8 cellular contexts compared by ENCODE assay signal in the genomic region with DNA sequence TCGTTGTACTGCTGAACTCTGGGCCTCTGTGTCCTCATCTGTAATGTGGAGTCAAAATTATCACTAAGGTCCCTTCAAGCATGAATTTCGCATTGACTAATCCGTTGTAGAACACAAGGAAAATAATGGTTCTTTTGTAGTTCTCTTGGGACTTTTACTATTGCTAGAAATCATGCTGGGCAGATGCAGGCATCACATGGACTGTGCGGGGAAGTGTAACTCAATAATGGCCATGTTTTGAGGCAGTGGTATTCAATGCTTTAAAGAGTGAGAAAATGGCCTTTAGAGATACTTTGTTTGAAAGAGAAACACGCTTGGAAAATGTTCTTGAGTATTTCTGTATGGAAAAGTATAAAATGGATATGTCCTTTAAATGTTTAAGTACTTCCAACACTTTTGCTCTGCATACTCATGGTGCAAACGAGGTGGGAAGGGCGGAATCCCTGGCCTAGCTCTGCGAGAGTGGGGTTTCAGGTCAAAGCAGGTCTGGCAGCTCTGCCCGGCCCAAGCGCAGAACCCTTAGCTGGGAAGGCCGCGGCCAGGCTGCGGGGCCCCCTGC.
DNase-seq lines count a peak whose midpoint lies in the region; ATAC-seq, FAIRE-seq and TF ChIP-seq lines count a peak whose summit lies in the region.

No MANE protein-coding gene starts in this region.

- 0 out of 2 replicates have a peak overlapping the region, but pooled peaks have one; percentile 28 for H4K8ac ChIP-seq in H1 (ENCODE audit: extremely low read depth, insufficient read depth, low read length)

- WGBS in H1 (ENCODE audit: extremely low coverage in 1 of 2, insufficient coverage in 1 of 2, insufficient read length in 1 of 2, insufficient replicate concordance in 2 of 2, low coverage in 1 of 2, low lambda C conversion rate in 2 of 2, missing lambda C conversion rate in 1 of 2), 2 experiments: 43% methylated on average over 13 of the region's 13 CpGs; no CpG with 5 or more reads in 1 of the 2 experiments

- no peak overlapping the region for H4K91ac ChIP-seq in H1 (replicated peaks; ENCODE audit: insufficient read length, low read length)

- H3K36me3 ChIP-seq in Caco-2 (ENCODE audit: control insufficient read depth, insufficient read depth, low read length) (no peaks in the 10 kb centered on the region), HUES6 (ENCODE audit: control insufficient read depth, insufficient read depth, low read length) (no peaks in the 10 kb centered on the region), H1 (ENCODE audit: control insufficient read depth in 2 of 4, insufficient read depth in 4 of 4, low read length in 3 of 4) (no peaks in the 10 kb centered on the region), neural progenitor cell (no peaks in the 10 kb centered on the region)

- H2AFZ ChIP-seq in H1 (ENCODE audit: low read length): peak overlapping the region; percentile 27; the same call in 1 of the 2 replicates
- H2AFZ ChIP-seq in neural progenitor cell (replicated peaks): peak overlapping the region; percentile 96

- H3K36me3 Mint-ChIP-seq in Caco-2 (ENCODE audit: insufficient read depth, unreplicated experiment) (peaks cover 6% of the 10 kb centered on the region), neural progenitor cell (no peaks in the 10 kb centered on the region)

- no peaks in the 10 kb centered on the region for H3K79me1 ChIP-seq in H1 (ENCODE audit: low read depth, low read length)

- no peak overlapping the region for H2BK12ac ChIP-seq in H1 (ENCODE audit: low read depth, low read length)

- peak overlapping the region; percentile 78 for H3K4me3 ChIP-seq in Caco-2 (ENCODE audit: low read depth, low read length)
- peak overlapping the region; percentile 91 for H3K4me3 ChIP-seq in HUES6 (ENCODE audit: low read depth, low read length)
- peak overlapping the region; percentile 37 to 80 (median 62) for H3K4me3 ChIP-seq in H1 (ENCODE audit: extremely low read depth in 1 of 4, insufficient read depth in 2 of 4, low read depth in 3 of 4, low read length in 4 of 4)
- peak overlapping the region; percentile 65 for H3K4me3 ChIP-seq in neural progenitor cell

- H2BK120ac ChIP-seq in H1 (replicated peaks; ENCODE audit: low read depth, low read length): no peak overlapping the region

- no peak overlapping the region for H2AK5ac ChIP-seq in H1 (ENCODE audit: low read depth, low read length)

- POLR2A ChIA-PET in Caco-2 (lab: Charles Lee): interaction anchor here (0.7 kb wide), 1 partner anchor 9 kb away, joined by 3 read pairs; no protein-coding TSS in a partner anchor
- POLR2A ChIA-PET in H1 (lab: Charles Lee; ENCODE audit: partially characterized antibody): interaction anchor here (0.6 to 1.9 kb wide), 3 partner anchors 15 to 417 kb away, joined by 3 to 4 read pairs (median 3); partner anchors contain the start of gene OSGEPL1

- H3K4me2 ChIP-seq in H1 (ENCODE audit: insufficient read depth in 1 of 2, low read depth in 2 of 2, low read length in 2 of 2) (peak overlapping the region; percentile 60 to 69; a peak in 3 of 4 replicates), neural progenitor cell (peak overlapping the region; percentile 76)

- TF ChIP-seq POLR2A in H1 (IDR thresholded peaks at IDR 0.05; ENCODE audit: control extremely low read depth in 1 of 2, low read depth in 2 of 2, low read length in 2 of 2): no peak

- CTCF ChIA-PET in Caco-2 (lab: Charles Lee): interaction anchor here (0.7 to 1.4 kb wide), 13 partner anchors 8 to 417 kb away, joined by 3 to 20 read pairs (median 4); partner anchors contain the start of genes HIBCH and OSGEPL1
- CTCF ChIA-PET in H1 (lab: Charles Lee; ENCODE audit: partially characterized antibody): interaction anchor here (0.5 to 3.4 kb wide), 21 partner anchors 9 to 1537 kb away, joined by 3 to 16 read pairs (median 4); no protein-coding TSS in a partner anchor

- H3K27me3 ChIP-seq in Caco-2 (replicated peaks; ENCODE audit: control insufficient read depth, insufficient read depth, low read length): no peaks in the 10 kb centered on the region
- H3K27me3 ChIP-seq in HUES6 (ENCODE audit: control insufficient read depth, insufficient read depth, low read length): peaks cover 24% of the 10 kb centered on the region
- peaks cover 0 to 8% (median 4%) of the 10 kb centered on the region in 4 experiments; a peak in 4 of 7 replicates for H3K27me3 ChIP-seq in H1 (replicated peaks in 1 of 4; ENCODE audit: control insufficient read depth in 3 of 4, extremely low read depth in 1 of 4, insufficient read depth in 3 of 4, low read length in 3 of 4)
- peaks cover 42% of the 10 kb centered on the region for H3K27me3 ChIP-seq in neural progenitor cell

- no peak for FAIRE-seq in H1 (lab: Jason Lieb, UNC)

- no peak overlapping the region for H3K56ac ChIP-seq in H1 (replicated peaks; ENCODE audit: insufficient read length, low read depth, low read length)

- TF ChIP-seq RAD21 in H1 (IDR thresholded peaks at IDR 0.05 in 1 of 2, conservative IDR thresholded peaks at IDR 0.05 in 1 of 2; ENCODE audit: low read depth in 2 of 2, low read length in 2 of 2): peak in 1 of 2 experiments; percentile 63; a peak in 1 of 4 replicates

- H3K4me3 Mint-ChIP-seq in Caco-2 (ENCODE audit: unreplicated experiment) (peak overlapping the region; percentile 83), neural progenitor cell (peak overlapping the region; percentile 87)

- TF ChIP-seq CTCF in Caco-2 (IDR thresholded peaks at IDR 0.05; ENCODE audit: insufficient read depth in 1 of 2, low read depth in 1 of 2, low read length in 1 of 2, severe bottlenecking in 1 of 2, unreplicated experiment in 1 of 2) (no peak), H1 (IDR thresholded peaks at IDR 0.05; ENCODE audit: control extremely low read depth in 1 of 3, insufficient read depth in 1 of 3, low read depth in 1 of 3, low read length in 3 of 3) (no peak; a peak in 1 of 4 replicates), neural progenitor cell (IDR thresholded peaks at IDR 0.05) (no peak)

- H3K23ac ChIP-seq in H1 (ENCODE audit: insufficient read length): no peak overlapping the region

- ATAC-seq in GM21717 (IDR thresholded peaks at IDR 0.05; ENCODE audit: unreplicated experiment) (no peak), HG02678 (IDR thresholded peaks at IDR 0.05; ENCODE audit: unreplicated experiment) (no peak)

- intact Hi-C loops in Caco-2 (cut with micrococcal nuclease; ENCODE audit: unreplicated experiment): loop anchor here (1.0 to 10.0 kb wide), 7 partner anchors 44 to 518 kb away; partner anchors contain the start of genes ASNSD1, HIBCH, ORMDL1 and PMS1

- H3K27me3 Mint-ChIP-seq in Caco-2 (ENCODE audit: insufficient read depth, unreplicated experiment) (no peaks in the 10 kb centered on the region), neural progenitor cell (ENCODE audit: insufficient read depth, low read depth) (peaks cover 10% of the 10 kb centered on the region)

- H3K23me2 ChIP-seq in H1 (ENCODE audit: low read depth, low read length): no peaks in the 10 kb centered on the region; the same call in 1 of the 2 replicates

- H2BK20ac ChIP-seq in H1 (ENCODE audit: low read length): no peak overlapping the region

- no peak overlapping the region for H3K14ac ChIP-seq in H1 (ENCODE audit: insufficient read length)

- H2BK5ac ChIP-seq in H1 (ENCODE audit: low read depth, low read length): no peak overlapping the region

- H3K9ac ChIP-seq in HUES6 (ENCODE audit: low read length) (peak overlapping the region; percentile 71), H1 (replicated peaks in 1 of 4; ENCODE audit: extremely low read depth in 1 of 4, low read depth in 3 of 4, low read length in 3 of 4) (no peak overlapping the region), neural progenitor cell (no peak overlapping the region)

- H3K18ac ChIP-seq in H1 (ENCODE audit: extremely low read depth, low read length): no peak overlapping the region

- H3K4me1 Mint-ChIP-seq in Caco-2 (ENCODE audit: low read depth, unreplicated experiment) (peaks cover 6% of the 10 kb centered on the region), neural progenitor cell (peaks cover 14% of the 10 kb centered on the region)

- H3K27ac Mint-ChIP-seq in Caco-2 (ENCODE audit: unreplicated experiment) (no peak overlapping the region), neural progenitor cell (no peak overlapping the region)

- H3K9me3 ChIP-seq in Caco-2 (no peaks in the 10 kb centered on the region), HUES6 (ENCODE audit: control insufficient read depth, insufficient read depth, low read depth, low read length) (no peaks in the 10 kb centered on the region), H1 (ENCODE audit: insufficient read depth in 2 of 2, low read depth in 1 of 2, low read length in 1 of 2) (no peaks in the 10 kb centered on the region), neural progenitor cell (ENCODE audit: low read depth) (no peaks in the 10 kb centered on the region)

- no TSS peak for BruUV-seq in Caco-2 (replicated peaks; lab: Mats Ljungman, UMichigan)

- peaks cover 12% of the 10 kb centered on the region for H3F3A ChIP-seq in neural progenitor cell (ENCODE audit: low read depth)

- no peak for TF ChIP-seq EP300 in H1 (IDR thresholded peaks at IDR 0.05; ENCODE audit: borderline replicate concordance in 1 of 2, low read depth in 2 of 2, low read length in 2 of 2)

- H3K4ac ChIP-seq in H1 (replicated peaks; ENCODE audit: insufficient read length, low read depth, low read length): no peak overlapping the region

- H2BK15ac ChIP-seq in H1 (ENCODE audit: low read length): no peak overlapping the region

- H3K9me3 Mint-ChIP-seq in Caco-2 (ENCODE audit: unreplicated experiment) (no peaks in the 10 kb centered on the region), neural progenitor cell (no peaks in the 10 kb centered on the region)

- 0 out of 2 replicates have a peak, but pooled peaks cover 4% of the 10 kb centered on the region for H3K4me1 ChIP-seq in Caco-2
- H3K4me1 ChIP-seq in HUES6 (ENCODE audit: control insufficient read depth, insufficient read depth, low read length): peaks cover 4% of the 10 kb centered on the region
- peaks cover 0 to 2% (median 0%) of the 10 kb centered on the region in 4 experiments; a peak in 1 of 7 replicates for H3K4me1 ChIP-seq in H1 (replicated peaks in 1 of 4; ENCODE audit: control insufficient read depth in 3 of 4, insufficient read depth in 4 of 4, low read length in 3 of 4)
- peaks cover 9% of the 10 kb centered on the region for H3K4me1 ChIP-seq in neural progenitor cell

- no peak overlapping the region for H4K5ac ChIP-seq in H1 (ENCODE audit: insufficient read length, low read depth, low read length)

- H4K20me1 ChIP-seq in H1 (replicated peaks in 1 of 2; ENCODE audit: control insufficient read depth in 1 of 2, insufficient read depth in 2 of 2, low read length in 2 of 2) (peaks cover 0 to 2% of the 10 kb centered on the region in 2 experiments), neural progenitor cell (ENCODE audit: low read depth) (no peaks in the 10 kb centered on the region)

- H3K27ac ChIP-seq in HUES6 (ENCODE audit: low read depth, low read length): no peak overlapping the region
- no peak overlapping the region for H3K27ac ChIP-seq in H1 (ENCODE audit: low read depth, low read length)
- no peak overlapping the region for H3K27ac ChIP-seq in neural progenitor cell

- H3K79me2 ChIP-seq in H1 (ENCODE audit: control insufficient read depth in 1 of 2, insufficient read depth in 2 of 2, low read length in 2 of 2) (no peaks in the 10 kb centered on the region), neural progenitor cell (ENCODE audit: low read depth) (no peaks in the 10 kb centered on the region)

- DNase-seq in Caco-2 (no peak), H1 (ENCODE audit: low read depth in 1 of 2, low spot score in 2 of 2) (no peak), neural progenitor cell (ENCODE audit: low spot score) (peak; percentile 9), NCI-H2081 treated with DMSO at 0.1 percent for 48 hours (lab: John Stamatoyannopoulos, UW) (no peak)
- DNase-seq in effector CD4-positive, alpha-beta T cell: no peak
